9 cellular contexts compared by ENCODE assay signal in genomic region chr11:114762437-114762836, GRCh38.
DNase-seq lines count a peak whose midpoint lies in the region; ATAC-seq and TF ChIP-seq lines count a peak whose summit lies in the region.
"Had no signal": no experiment of that assay in that cellular context is flagged by ENCODE, and none has a peak within 500 bp of the region (broad histone marks: within the 10 kb centered on the region; RNA-seq: fewer than 3 reads in every experiment).

No MANE protein-coding gene starts in this region.

- H3K9me3 Mint-ChIP-seq in glutamatergic neuron (ENCODE audit: unreplicated experiment), result peaks cover 2% of the 10 kb centered on the region

- peak; percentile 58 for TF ChIP-seq CTCF in DND-41 (IDR thresholded peaks at IDR 0.05; ENCODE audit: borderline replicate concordance, extremely low read depth, low read length, poor library complexity, severe bottlenecking)
- TF ChIP-seq CTCF in WI38 (IDR thresholded peaks at IDR 0.05; ENCODE audit: low read depth, low read length), result peak; percentile 35; the same call in 1 of the 2 replicates
- peak; percentile 67 for TF ChIP-seq CTCF in glutamatergic neuron (IDR thresholded peaks at IDR 0.05; ENCODE audit: partially characterized antibody, unreplicated experiment)

- 0 out of 3 replicates have a peak, but pooled peaks have one; percentile 55 for ATAC-seq in DND-41 (ENCODE audit: insufficient read depth, low read depth)
- no peak for ATAC-seq in GM18520 (IDR thresholded peaks at IDR 0.05; ENCODE audit: unreplicated experiment)
- no peak for ATAC-seq in GM21390 (IDR thresholded peaks at IDR 0.05; ENCODE audit: unreplicated experiment)
- ATAC-seq in HG03095 (IDR thresholded peaks at IDR 0.05; ENCODE audit: unreplicated experiment), result no peak
- ATAC-seq: naive thymus-derived CD4-positive, alpha-beta T cell had no signal

- no peaks in the 10 kb centered on the region for H3K27me3 ChIP-seq in DND-41 (ENCODE audit: insufficient read depth, low read length, poor library complexity)

- no peaks in the 10 kb centered on the region for H3K9me3 ChIP-seq in DND-41 (ENCODE audit: insufficient read depth, low read length, severe bottlenecking)

- no peak overlapping the region for H3K9ac ChIP-seq in DND-41 (ENCODE audit: low read depth, low read length)

- H3K36me3 Mint-ChIP-seq in glutamatergic neuron (ENCODE audit: unreplicated experiment), result no peaks in the 10 kb centered on the region
- H3K36me3 Mint-ChIP-seq: naive thymus-derived CD4-positive, alpha-beta T cell had no signal

- no peaks in the 10 kb centered on the region for H3K4me1 ChIP-seq in DND-41 (ENCODE audit: insufficient read depth, low read length)

- no peak overlapping the region for H3K4me2 ChIP-seq in DND-41 (ENCODE audit: insufficient read depth, low read length)

- DNase-seq in DND-41, result peak; percentile 29
- peak; percentile 59 for DNase-seq in LoVo (ENCODE audit: low spot score)
- peak; percentile 80 for DNase-seq in glutamatergic neuron
- DNase-seq in posterior vena cava (ENCODE audit: low spot score), result peak; percentile 89

- peaks cover 7% of the 10 kb centered on the region for H3K4me1 Mint-ChIP-seq in glutamatergic neuron (ENCODE audit: low read depth, unreplicated experiment)
- H3K4me1 Mint-ChIP-seq: naive thymus-derived CD4-positive, alpha-beta T cell had no signal

- H4K20me1 ChIP-seq in DND-41 (ENCODE audit: insufficient read depth, low read length), result no peaks in the 10 kb centered on the region

- peaks cover 2% of the 10 kb centered on the region for H3K27me3 Mint-ChIP-seq in glutamatergic neuron (ENCODE audit: unreplicated experiment)

- H3K4me3 Mint-ChIP-seq in glutamatergic neuron (ENCODE audit: unreplicated experiment), result no peak overlapping the region
- H3K4me3 Mint-ChIP-seq: naive thymus-derived CD4-positive, alpha-beta T cell had no signal

- no peak overlapping the region for H3K27ac Mint-ChIP-seq in glutamatergic neuron (ENCODE audit: unreplicated experiment)
- H3K27ac Mint-ChIP-seq: naive thymus-derived CD4-positive, alpha-beta T cell had no signal

- H3K4me3 ChIP-seq in DND-41 (ENCODE audit: low read depth in 1 of 2, low read length in 2 of 2), result no peak overlapping the region
- H3K4me3 ChIP-seq in WI38 (ENCODE audit: low read depth, low read length), result no peak overlapping the region

- H3K79me2 ChIP-seq in DND-41 (ENCODE audit: insufficient read depth, low read length), result no peaks in the 10 kb centered on the region

- H3K27ac ChIP-seq in DND-41 (ENCODE audit: low read length), result no peak overlapping the region

- intact Hi-C loops in posterior vena cava (cut with DNase I), result loop anchor here in 1 of 2 donors (5.0 kb wide), 1 partner anchor 430 kb away; no protein-coding TSS in a partner anchor

- no peak overlapping the region for H2AFZ ChIP-seq in DND-41 (ENCODE audit: low read depth, low read length)

- no peaks in the 10 kb centered on the region for H3K36me3 ChIP-seq in DND-41 (ENCODE audit: insufficient read depth, low read length)

Comparison
In these comparisons a context has a peak if more than half of its experiments do, and no peak if none do; other contexts are left out.
1. DNase-seq: peak in every context shown above with its lines; median percentile 89 in posterior vena cava; 80 in glutamatergic neuron; 59 in LoVo; 29 in DND-41.